In genomic region chr13:21603531-21604448, GRCh38 we compare ENCODE assay signal across 8 cellular contexts. TPM values are rescaled to one million over a fixed set of nuclear protein-coding genes. Genes with fewer than 3 reads are reported as not detected.
DNase-seq lines count a peak whose midpoint lies in the region; ATAC-seq, FAIRE-seq and TF ChIP-seq lines count a peak whose summit lies in the region.

TSS of gene MICU2 (minus strand) at chr13:21604170. CDS start at chr13:21604148, 22 bp downstream.

- H3K79me2 ChIP-seq in ACC112 (ENCODE audit: control insufficient read depth, insufficient read depth, low read length, unreplicated experiment), result peaks cover 28% of the 10 kb centered on the region

- FAIRE-seq in bronchial epithelial cell (lab: Jason Lieb, UNC), result no peak
- no peak for FAIRE-seq in small intestine (lab: Jason Lieb, UNC)

- H3K27me3 ChIP-seq in ACC112 (ENCODE audit: insufficient read depth, low read length) (no peaks in the 10 kb centered on the region), bronchial epithelial cell (ENCODE audit: control insufficient read depth, insufficient read depth, low read length) (no peaks in the 10 kb centered on the region), small intestine (ENCODE audit: control insufficient read depth in 2 of 2, insufficient read depth in 2 of 2, low read length in 2 of 2) (peaks cover 0 to 2% of the 10 kb centered on the region in 2 donors)

- TF ChIP-seq CTCF in WI38 (IDR thresholded peaks at IDR 0.05; ENCODE audit: low read depth, low read length) (no peak), bronchial epithelial cell (IDR thresholded peaks at IDR 0.05; ENCODE audit: insufficient read depth, low read length, severe bottlenecking) (no peak)

- peak within 1 kb of the TSS; percentile 49 for H2AFZ ChIP-seq in ACC112 (ENCODE audit: low read length, unreplicated experiment)

- 0% methylated on average over 66 to 77 of the region's 77 CpGs for whole genome bisulfite sequencing in small intestine, 3 donors

- H3K36me3 ChIP-seq in ACC112 (ENCODE audit: insufficient read depth, low read length) (peaks cover 4% of the 10 kb centered on the region; the same call in 1 of the 2 replicates), bronchial epithelial cell (ENCODE audit: control insufficient read depth, insufficient read depth, low read length) (no peaks in the 10 kb centered on the region), small intestine (ENCODE audit: control insufficient read depth in 2 of 2, insufficient read depth in 2 of 2, low read length in 2 of 2) (peaks cover 0 to under 1% of the 10 kb centered on the region in 2 donors)

- no peaks in the 10 kb centered on the region for H3K9me3 ChIP-seq in small intestine (ENCODE audit: control insufficient read depth, low read depth)

- H3K27ac ChIP-seq in ACC112 (ENCODE audit: low read depth, low read length) (peak within 1 kb of the TSS; percentile 75), small intestine (ENCODE audit: low read depth in 1 of 2, low read length in 1 of 2) (peak within 1 kb of the TSS; percentile 99 to 100)

- H3K4me3 ChIP-seq in ACC112 (ENCODE audit: low read depth, low read length) (peak within 1 kb of the TSS; percentile 93), WI38 (ENCODE audit: low read depth, low read length) (peak within 1 kb of the TSS; percentile 78), bronchial epithelial cell (ENCODE audit: low read depth, low read length) (peak within 1 kb of the TSS; percentile 53), small intestine (ENCODE audit: low read depth in 1 of 2, low read length in 2 of 2) (peak within 1 kb of the TSS; percentile 72 to 85)

- DNase-seq in NCI-H2227 (lab: John Stamatoyannopoulos, UW; ENCODE audit: unreplicated experiment) (peak; percentile 94), bronchial epithelial cell (ENCODE audit: low read depth) (peak; percentile 87), iPS-NIHi11 (ENCODE audit: low spot score) (peak; percentile 92), small intestine (peak; percentile 95)

- H3K4me1 ChIP-seq in ACC112 (ENCODE audit: control insufficient read depth, insufficient read depth, low read length, unreplicated experiment) (peaks cover 6% of the 10 kb centered on the region), small intestine (ENCODE audit: control insufficient read depth in 2 of 2, insufficient read depth in 1 of 2, low read depth in 1 of 2, low read length in 1 of 2) (peaks cover 0 to 2% of the 10 kb centered on the region in 2 donors)

- ATAC-seq in GM18868 (IDR thresholded peaks at IDR 0.05; ENCODE audit: unreplicated experiment) (peak; percentile 94), HG03108 (IDR thresholded peaks at IDR 0.05; ENCODE audit: unreplicated experiment) (peak; percentile 94)

RNA-seq across cellular contexts. Expression of gene MICU2, which starts in this region (rescaled TPM):
- 41.9 and 43.4 TPM in 2 replicates for total RNA-seq in bronchial epithelial cell
- polyA plus RNA-seq in small intestine, result 10 to 100 TPM; 33.8 to 51.2 (median 42.2) TPM

Comparison
In these comparisons a context has a peak if more than half of its experiments do, and no peak if none do; other contexts are left out.
1. Peak in every context shown above with its lines: DNase-seq, ATAC-seq, H3K4me3 ChIP-seq and H3K27ac ChIP-seq.